In genomic region chr11:65497141-65498041, GRCh38 we compare ENCODE assay signal across 8 cellular contexts. TPM values are rescaled to one million over a fixed set of nuclear protein-coding genes. Genes with fewer than 3 reads are reported as not detected.
DNase-seq lines count a peak whose midpoint lies in the region; ATAC-seq, FAIRE-seq and TF ChIP-seq lines count a peak whose summit lies in the region.

No MANE protein-coding gene starts in this region.

- ATAC-seq in HG02885 (IDR thresholded peaks at IDR 0.05; ENCODE audit: poor library complexity, unreplicated experiment), result peak; percentile 71
- peak; percentile 78 to 87 (median 82) for ATAC-seq in T-cell (replicated peaks in 1 of 4)
- ATAC-seq in left ventricle myocardium superior, result peak; percentile 84

- DNase-seq in GM13977 (ENCODE audit: low spot score), result peak; percentile 87
- peak; percentile 98 for DNase-seq in NCI-H1694 (lab: John Stamatoyannopoulos, UW)
- peak; percentile 93 to 99 (median 97) for DNase-seq in T-cell
- peak; percentile 92 for DNase-seq in amniotic stem cell (lab: John Stamatoyannopoulos, UW)
- DNase-seq in left ventricle myocardium superior, result peak; percentile 100
- peak; percentile 98 for DNase-seq in putamen (ENCODE audit: low spot score)
- peak; percentile 91 for DNase-seq in urothelium cell line (ENCODE audit: low spot score)

- FAIRE-seq in urothelium cell line (lab: Jason Lieb, UNC), result no peak

- POLR2A ChIA-PET in T-cell (lab: Charles Lee), result interaction anchor here (0.6 to 7.8 kb wide), 16 partner anchors 7 to 719 kb away, joined by 3 to 306 read pairs (median 18); partner anchors contain the start of genes NEAT1 (in 2 of the 2), CAPN1 (in 1 of the 2) and SF1 (in 1 of the 2)

- intact Hi-C loops in left ventricle myocardium superior (cut with micrococcal nuclease), result no loop called here

- no peak overlapping the region for H3K4me3 Mint-ChIP-seq in T-cell

- H3K27me3 Mint-ChIP-seq in T-cell, result no peaks in the 10 kb centered on the region

- H3K27ac Mint-ChIP-seq in T-cell, result no peak overlapping the region

- H3K36me3 Mint-ChIP-seq in T-cell, result no peaks in the 10 kb centered on the region

- in situ Hi-C loops in GM13977 (cut with MboI; ENCODE audit: low pct_unique_long_range_greater_than_20kb, low sequenced_read_pairs, unreplicated experiment), result no loop called here

- CTCF ChIA-PET in T-cell (lab: Charles Lee), result interaction anchor here in 1 of 2 donors (0.7 to 5.3 kb wide), 8 partner anchors 10 to 815 kb away, joined by 3 to 39 read pairs (median 13); no protein-coding TSS in a partner anchor

- H3K9me3 Mint-ChIP-seq in T-cell, result no peaks in the 10 kb centered on the region

- no peak for TF ChIP-seq CTCF in GM13977 (IDR thresholded peaks at IDR 0.05; ENCODE audit: extremely low read depth, insufficient read depth, missing control alignments)

- H3K4me1 Mint-ChIP-seq in T-cell, result peaks cover 22 to 29% (median 28%) of the 10 kb centered on the region in 3 donors

RNA-seq across cellular contexts. Expression of gene MALAT1, which starts 1.5 kb away (rescaled TPM):
- total RNA-seq in T-cell (over 10,000 TPM; 21,382 to 33,585 (median 22,045) TPM), left ventricle myocardium superior (7,191 TPM)

RNA-seq across cellular contexts. Expression of gene SCYL1, which starts 27.5 kb away (rescaled TPM):
- 10 to 100 TPM; 66.4 to 96.8 (median 76.8) TPM for total RNA-seq in T-cell
- total RNA-seq in left ventricle myocardium superior, result 60.4 TPM

Comparison
In these comparisons a context has a peak if more than half of its experiments do, and no peak if none do; other contexts are left out.
1. Peak in every context shown above with its lines: DNase-seq and ATAC-seq.